1 cellular context compared by ENCODE assay signal in the genomic region with DNA sequence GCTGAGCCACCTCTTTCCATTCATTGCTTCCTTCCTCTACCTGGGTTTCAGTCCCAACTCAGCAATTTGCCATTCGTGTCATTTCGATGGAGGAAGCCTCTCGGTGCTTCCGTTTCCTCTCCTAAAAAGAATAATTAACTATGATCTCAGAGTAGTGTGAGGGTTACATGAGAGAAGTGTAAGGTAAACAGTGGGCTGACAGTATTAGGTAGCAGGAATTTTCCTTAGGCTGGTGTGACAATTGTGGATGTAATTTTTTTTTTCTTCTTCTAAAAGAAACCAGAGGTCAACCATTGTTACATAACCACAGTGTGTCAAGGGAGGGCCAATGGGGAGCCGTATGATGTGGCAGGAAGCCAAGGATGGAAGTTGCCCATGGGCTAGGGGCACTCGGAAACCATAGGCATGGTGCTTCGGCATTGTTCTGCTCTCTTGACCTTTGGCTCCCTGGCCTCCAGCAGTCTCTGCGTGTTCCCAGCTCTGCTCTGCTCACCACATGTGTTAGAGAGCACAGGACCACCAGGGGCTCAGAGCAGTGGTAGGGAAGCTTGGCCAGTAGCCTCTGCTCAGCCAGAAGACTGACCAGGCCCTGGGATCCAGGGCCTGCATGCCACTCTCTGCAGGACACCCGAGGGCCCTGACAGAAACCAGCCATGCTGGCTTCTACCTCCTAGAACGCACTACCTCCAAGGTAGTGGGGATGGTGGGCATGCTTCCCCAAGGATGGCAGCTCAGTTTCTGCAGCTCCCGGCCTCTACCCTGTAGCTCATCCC.
TF ChIP-seq lines count a peak whose summit lies in the region.

No MANE protein-coding gene starts in this region.

TF ChIP-seq in HepG2, 621 proteins besides CTCF, POLR2A, EP300 and RAD21 (continued from another document):
- TF ChIP-seq ZBTB40 (IDR thresholded peaks at IDR 0.05) (no peak), ZBTB40 (CRISPR knock-in tag; IDR thresholded peaks at IDR 0.05) (peak; percentile 90), NR2F1 (CRISPR knock-in tag; IDR thresholded peaks at IDR 0.05) (peak; percentile 90 to 95), TERF1 (CRISPR knock-in tag; IDR thresholded peaks at IDR 0.05) (no peak), SIX4 (CRISPR knock-in tag; IDR thresholded peaks at IDR 0.05) (peak; percentile 52), MXD4 (CRISPR knock-in tag; IDR thresholded peaks at IDR 0.05) (peak; percentile 80), ZNF337 (CRISPR knock-in tag; IDR thresholded peaks at IDR 0.05; ENCODE audit: borderline replicate concordance, low read depth) (peak; percentile 87; the same call in 1 of the 2 replicates), PPARG (CRISPR knock-in tag; conservative IDR thresholded peaks at IDR 0.05) (peak; percentile 96), ZSCAN21 (CRISPR knock-in tag; IDR thresholded peaks at IDR 0.05; ENCODE audit: borderline replicate concordance) (no peak), NFYB (CRISPR knock-in tag; IDR thresholded peaks at IDR 0.05) (peak; percentile 69), KDM4B (CRISPR knock-in tag; IDR thresholded peaks at IDR 0.05) (0 out of 2 replicates have a peak, but pooled peaks have one; percentile 60), YEATS4 (CRISPR knock-in tag; IDR thresholded peaks at IDR 0.05; ENCODE audit: borderline replicate concordance) (peak; percentile 56; the same call in 1 of the 2 replicates), ZNF451 (CRISPR knock-in tag; IDR thresholded peaks at IDR 0.05) (peak; percentile 43; the same call in 1 of the 2 replicates), MEIS1 (CRISPR knock-in tag; IDR thresholded peaks at IDR 0.05; ENCODE audit: borderline replicate concordance) (peak; percentile 80; the same call in 1 of the 2 replicates), NR2F2 (IDR thresholded peaks at IDR 0.05; ENCODE audit: borderline replicate concordance, low read depth) (peak; percentile 86), ZNF230 (CRISPR knock-in tag; IDR thresholded peaks at IDR 0.05) (no peak), ZNF343 (CRISPR knock-in tag; IDR thresholded peaks at IDR 0.05) (peak; percentile 86), ZNF256 (CRISPR knock-in tag; conservative IDR thresholded peaks at IDR 0.05) (no peak), ZNF619 (CRISPR knock-in tag; IDR thresholded peaks at IDR 0.05) (no peak), TEAD2 (CRISPR knock-in tag; IDR thresholded peaks at IDR 0.05) (no peak), ZNF430 (CRISPR knock-in tag; IDR thresholded peaks at IDR 0.05) (0 out of 2 replicates have a peak, but pooled peaks have one; percentile 46), GZF1 (CRISPR knock-in tag; IDR thresholded peaks at IDR 0.05) (peak; percentile 63; the same call in 1 of the 2 replicates), ZNF746 (CRISPR knock-in tag; IDR thresholded peaks at IDR 0.05) (0 out of 2 replicates have a peak, but pooled peaks have one; percentile 65), CCAR2 (optimal IDR thresholded peaks at IDR 0.05; ENCODE audit: low read depth, low read length) (peak; percentile 78)
- TF ChIP-seq, protein P1, sequence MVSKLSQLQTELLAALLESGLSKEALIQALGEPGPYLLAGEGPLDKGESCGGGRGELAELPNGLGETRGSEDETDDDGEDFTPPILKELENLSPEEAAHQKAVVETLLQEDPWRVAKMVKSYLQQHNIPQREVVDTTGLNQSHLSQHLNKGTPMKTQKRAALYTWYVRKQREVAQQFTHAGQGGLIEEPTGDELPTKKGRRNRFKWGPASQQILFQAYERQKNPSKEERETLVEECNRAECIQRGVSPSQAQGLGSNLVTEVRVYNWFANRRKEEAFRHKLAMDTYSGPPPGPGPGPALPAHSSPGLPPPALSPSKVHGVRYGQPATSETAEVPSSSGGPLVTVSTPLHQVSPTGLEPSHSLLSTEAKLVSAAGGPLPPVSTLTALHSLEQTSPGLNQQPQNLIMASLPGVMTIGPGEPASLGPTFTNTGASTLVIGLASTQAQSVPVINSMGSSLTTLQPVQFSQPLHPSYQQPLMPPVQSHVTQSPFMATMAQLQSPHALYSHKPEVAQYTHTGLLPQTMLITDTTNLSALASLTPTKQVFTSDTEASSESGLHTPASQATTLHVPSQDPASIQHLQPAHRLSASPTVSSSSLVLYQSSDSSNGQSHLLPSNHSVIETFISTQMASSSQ (IDR thresholded peaks at IDR 0.05; ENCODE audit: low read depth): peak; percentile 74
- TF ChIP-seq, protein P1 (CRISPR knock-in tag; IDR thresholded peaks at IDR 0.05; ENCODE audit: borderline replicate concordance): peak; percentile 79
- TF ChIP-seq, protein P2, sequence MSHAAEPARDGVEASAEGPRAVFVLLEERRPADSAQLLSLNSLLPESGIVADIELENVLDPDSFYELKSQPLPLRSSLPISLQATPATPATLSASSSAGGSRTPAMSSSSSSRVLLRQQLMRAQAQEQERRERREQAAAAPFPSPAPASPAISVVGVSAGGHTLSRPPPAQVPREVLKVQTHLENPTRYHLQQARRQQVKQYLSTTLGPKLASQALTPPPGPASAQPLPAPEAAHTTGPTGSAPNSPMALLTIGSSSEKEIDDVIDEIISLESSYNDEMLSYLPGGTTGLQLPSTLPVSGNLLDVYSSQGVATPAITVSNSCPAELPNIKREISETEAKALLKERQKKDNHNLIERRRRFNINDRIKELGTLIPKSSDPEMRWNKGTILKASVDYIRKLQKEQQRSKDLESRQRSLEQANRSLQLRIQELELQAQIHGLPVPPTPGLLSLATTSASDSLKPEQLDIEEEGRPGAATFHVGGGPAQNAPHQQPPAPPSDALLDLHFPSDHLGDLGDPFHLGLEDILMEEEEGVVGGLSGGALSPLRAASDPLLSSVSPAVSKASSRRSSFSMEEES (CRISPR knock-in tag; IDR thresholded peaks at IDR 0.05): peak; percentile 37; the same call in 1 of the 2 replicates
